8 cellular contexts compared by ENCODE assay signal in genomic region chr5:151155149-151155776, GRCh38. TPM values are rescaled to one million over a fixed set of nuclear protein-coding genes. Genes with fewer than 3 reads are reported as not detected.
DNase-seq lines count a peak whose midpoint lies in the region; ATAC-seq and TF ChIP-seq lines count a peak whose summit lies in the region.

No MANE protein-coding gene starts in this region.

- 31 to 32% methylated on average over 9 of the region's 9 CpGs for WGBS in aorta, 2 donors

- intact Hi-C loops in aorta (cut with DNase I), result no loop called here

- H3K4me3 ChIP-seq in coronary artery (peak overlapping the region; percentile 82), skeletal muscle cell (ENCODE audit: low read depth, low read length) (peak overlapping the region; percentile 97), aorta (ENCODE audit: low read length in 2 of 2) (peak overlapping the region in 1 of 2 donors; percentile 21)

- H3K36me3 ChIP-seq in aorta (ENCODE audit: control insufficient read depth in 1 of 2, insufficient read depth in 2 of 2, low read length in 1 of 2), result no peaks in the 10 kb centered on the region

- ATAC-seq in GM21825 (IDR thresholded peaks at IDR 0.05; ENCODE audit: unreplicated experiment), result peak; percentile 29
- ATAC-seq in aorta (ENCODE audit: low FRiP score), result no peak

- DNase-seq in Daoy (ENCODE audit: low read depth) (peak; percentile 49), T-helper 1 cell (peak; percentile 23 to 78 (median 48)), coronary artery (ENCODE audit: low spot score) (no peak), skeletal muscle cell (ENCODE audit: low read depth) (no peak), NCI-H2107 treated with DMSO at 0.1 percent for 48 hours (lab: John Stamatoyannopoulos, UW; ENCODE audit: unreplicated experiment) (no peak), aorta (no peak), SIG-M5 treated with dmso at 0.1 percent for 504 hours (lab: John Stamatoyannopoulos, UW; ENCODE audit: unreplicated experiment) (no peak)

- TF ChIP-seq CTCF in coronary artery (IDR thresholded peaks at IDR 0.05), result no peak

- H3K4me1 ChIP-seq in aorta (ENCODE audit: control insufficient read depth in 1 of 2, insufficient read depth in 2 of 2, low read length in 2 of 2), result peaks cover 3 to 4% of the 10 kb centered on the region in 2 donors

- no peaks in the 10 kb centered on the region for H3K9me3 ChIP-seq in aorta (ENCODE audit: control insufficient read depth, low read length)

- H3K27me3 ChIP-seq in aorta (ENCODE audit: control insufficient read depth in 1 of 2, insufficient read depth in 2 of 2, low read length in 1 of 2), result no peaks in the 10 kb centered on the region

- H3K27ac ChIP-seq in coronary artery (peak overlapping the region; percentile 76 to 91), aorta (ENCODE audit: low read depth in 1 of 2, low read length in 2 of 2) (peak overlapping the region in 1 of 2 donors; percentile 37)

RNA-seq across cellular contexts. Expression of gene ANXA6, which starts 2.3 kb away (rescaled TPM):
- 178 and 190 TPM in 2 replicates for total RNA-seq in Daoy (2014; rRNA removed; shearing (Covaris generic))
- total RNA-seq in aorta, result 100 to 1,000 TPM; 277 to 284 TPM
- polyA plus RNA-seq in aorta, result 100 to 1,000 TPM in 1 of 2 donors, 10 to 100 TPM in 1; 93.4 to 187 TPM

Comparison
In these comparisons a context has a peak if more than half of its experiments do, and no peak if none do; other contexts are left out.
1. DNase-seq: peak in Daoy (single experiment) and T-helper 1 cell (5 of 5); none in coronary artery (single experiment), skeletal muscle cell (single experiment), NCI-H2107 treated with DMSO at 0.1 percent for 48 hours (single experiment), aorta (0 of 2) and SIG-M5 treated with dmso at 0.1 percent for 504 hours (single experiment).